In genomic region chr10:24552346-24553016, GRCh38 we compare ENCODE assay signal across 9 cellular contexts.
A peak's percentile ranks its signal among the peaks of the same experiment; 100 is the strongest.
DNase-seq lines count a peak whose midpoint lies in the region; ATAC-seq and TF ChIP-seq lines count a peak whose summit lies in the region.
"Had no signal": no experiment of that assay in that cellular context is flagged by ENCODE, and none has a peak within 500 bp of the region (broad histone marks: within the 10 kb centered on the region; RNA-seq: fewer than 3 reads in every experiment).

No MANE protein-coding gene starts in this region.

- DNase-seq in AG04449 (ENCODE audit: low read depth, low spot score) (no peak), MG63 (peak; percentile 17), dermis blood vessel endothelial cell (peak; percentile 11), progenitor cell of endocrine pancreas (ENCODE audit: low spot score, unreplicated experiment) (peak; percentile 20), KBM-7 (no peak)

- POLR2A ChIA-PET in AG04449 (lab: Yijun Ruan, JAX): no interaction called here

- ATAC-seq in GM18907 (IDR thresholded peaks at IDR 0.05; ENCODE audit: unreplicated experiment) (peak; percentile 45), HG02588 (IDR thresholded peaks at IDR 0.05; ENCODE audit: unreplicated experiment) (no peak), GM21576 (IDR thresholded peaks at IDR 0.05; ENCODE audit: unreplicated experiment) (no peak)

- no peaks in the 10 kb centered on the region for H3K27me3 Mint-ChIP-seq in progenitor cell of endocrine pancreas

- CTCF ChIA-PET in AG04449 (lab: Yijun Ruan, JAX): interaction anchor here (0.6 kb wide), 1 partner anchor 188 kb away, joined by 3 read pairs; no protein-coding TSS in a partner anchor

- H3K36me3 Mint-ChIP-seq in progenitor cell of endocrine pancreas (ENCODE audit: insufficient read depth): peaks cover 20% of the 10 kb centered on the region

- H3K9me3 Mint-ChIP-seq in progenitor cell of endocrine pancreas (ENCODE audit: low read depth): no peaks in the 10 kb centered on the region

- no peak overlapping the region for H3K27ac Mint-ChIP-seq in progenitor cell of endocrine pancreas

- H3K4me1 Mint-ChIP-seq in progenitor cell of endocrine pancreas (ENCODE audit: low read depth): peaks cover 9% of the 10 kb centered on the region

- no peaks in the 10 kb centered on the region for H3K27me3 ChIP-seq in MG63

- no peaks in the 10 kb centered on the region for H3K36me3 ChIP-seq in MG63
- H3K36me3 ChIP-seq: HAP-1 had no signal

- TF ChIP-seq CTCF in AG04449 (IDR thresholded peaks at IDR 0.05; ENCODE audit: insufficient read depth, low read length, missing control alignments) (peak; percentile 32), progenitor cell of endocrine pancreas (IDR thresholded peaks at IDR 0.05; ENCODE audit: unreplicated experiment) (peak; percentile 48)

- in situ Hi-C loops in KBM-7 (cut with MboI; ENCODE audit: low pct_unique_long_range_greater_than_20kb, low sequenced_read_pairs): no loop called here

- no peak overlapping the region for H3K4me3 Mint-ChIP-seq in progenitor cell of endocrine pancreas (ENCODE audit: low read depth)

- H3K4me3 ChIP-seq in AG04449 (ENCODE audit: low read depth, low read length) (no peak overlapping the region), MG63 (no peak overlapping the region)
- H3K4me3 ChIP-seq: HAP-1 had no signal

- no peaks in the 10 kb centered on the region for H3K9me3 ChIP-seq in MG63
- H3K9me3 ChIP-seq: HAP-1 had no signal

Comparison
In these comparisons a context has a peak if more than half of its experiments do, and no peak if none do; other contexts are left out.
1. DNase-seq: peak in MG63 (single experiment), dermis blood vessel endothelial cell (single experiment) and progenitor cell of endocrine pancreas (single experiment); none in AG04449 (single experiment) and KBM-7 (single experiment).